In the genomic region with DNA sequence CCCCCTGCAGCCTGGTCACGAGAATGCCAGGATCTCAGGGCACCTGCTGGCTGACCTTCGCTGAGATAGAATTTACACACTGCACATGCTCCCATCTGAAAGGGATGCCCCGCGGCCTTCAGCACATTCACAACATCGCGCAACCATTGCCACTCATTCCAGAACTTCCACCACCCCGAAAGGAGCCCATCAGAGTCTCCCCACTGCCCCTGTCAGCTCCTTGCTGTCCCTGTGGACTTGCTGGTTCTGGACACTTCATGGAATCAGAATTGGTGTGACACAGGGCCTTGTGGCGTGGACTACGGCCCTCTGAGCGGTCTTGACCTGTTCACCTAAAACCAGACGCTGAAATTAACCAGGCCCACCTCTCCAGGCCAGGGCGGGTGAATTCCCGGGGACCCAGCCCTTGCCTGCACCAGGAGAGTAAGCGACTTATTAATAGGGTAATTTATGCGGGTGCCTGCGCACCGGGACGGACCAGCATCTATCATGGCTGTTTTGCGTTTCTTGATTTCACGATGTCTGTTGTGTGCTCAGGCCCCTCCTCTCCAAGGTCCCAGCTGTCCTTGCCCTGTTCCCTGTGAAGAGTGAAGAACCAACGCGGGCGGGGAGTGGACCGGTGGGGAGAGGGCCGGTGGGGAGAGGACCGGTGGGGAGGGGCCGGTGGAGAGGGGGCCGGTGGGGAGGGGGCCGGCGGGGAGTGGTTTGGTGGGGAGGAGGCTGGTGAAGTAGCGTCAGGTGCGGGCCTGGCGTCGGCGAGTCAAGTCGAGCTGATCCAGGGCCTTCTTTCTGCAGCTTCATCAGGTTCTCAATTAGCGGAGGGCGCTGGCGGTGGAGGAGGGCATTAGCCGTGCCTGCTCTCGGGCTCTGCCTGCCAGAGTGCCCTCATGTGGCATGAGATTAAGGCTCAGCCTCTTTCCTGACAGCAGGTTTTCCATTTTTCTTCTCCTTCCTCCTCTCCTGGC, we compare ENCODE assay signal across 10 cellular contexts. TPM values are rescaled to one million over a fixed set of nuclear protein-coding genes. Genes with fewer than 3 reads are reported as not detected.
DNase-seq lines count a peak whose midpoint lies in the region; ATAC-seq and TF ChIP-seq lines count a peak whose summit lies in the region.
"Had no signal": no experiment of that assay in that cellular context is flagged by ENCODE, and none has a peak within 500 bp of the region (broad histone marks: within the 10 kb centered on the region; RNA-seq: fewer than 3 reads in every experiment).

No MANE protein-coding gene starts in this region.

- H3K79me2 ChIP-seq in OCI-LY7 (ENCODE audit: insufficient read depth, low read depth, low read length), result no peaks in the 10 kb centered on the region

- peaks cover under 1% of the 10 kb centered on the region for H3K4me1 ChIP-seq in OCI-LY7 (ENCODE audit: insufficient read depth, low read length, poor library complexity, severe bottlenecking)
- H3K4me1 ChIP-seq in tibial artery, result peaks cover 0 to 6% (median 0%) of the 10 kb centered on the region in 4 donors

- H2AFZ ChIP-seq in OCI-LY7 (ENCODE audit: low read length), result no peak overlapping the region

- H3K9me2 ChIP-seq in OCI-LY7 (ENCODE audit: insufficient read depth, low read length), result no peaks in the 10 kb centered on the region

- no peak overlapping the region for H3K4me3 Mint-ChIP-seq in CD4-positive, alpha-beta T cell

- H3K36me3 ChIP-seq in GM06990 (ENCODE audit: control insufficient read depth, insufficient read depth, low read length) (peaks cover 8% of the 10 kb centered on the region), OCI-LY7 (ENCODE audit: insufficient read depth, low read length) (no peaks in the 10 kb centered on the region), kidney epithelial cell (ENCODE audit: control insufficient read depth, insufficient read depth, low read length) (no peaks in the 10 kb centered on the region), tibial artery (no peaks in the 10 kb centered on the region)

- DNase-seq in CD4-positive, alpha-beta T cell, result peak in 1 of 10 experiments; percentile 10
- no peak for DNase-seq in GM06990 (ENCODE audit: extremely low read depth, insufficient read length)
- DNase-seq in OCI-LY7 (ENCODE audit: low spot score), result peak; percentile 30
- no peak for DNase-seq in kidney epithelial cell (ENCODE audit: low read depth)
- DNase-seq in NCI-H187 treated with DMSO at 0.1 percent for 48 hours (lab: John Stamatoyannopoulos, UW), result no peak
- no peak for DNase-seq in tibial artery

- TF ChIP-seq CTCF in CD4-positive, alpha-beta T cell (IDR thresholded peaks at IDR 0.05), result no peak
- peak; percentile 27 for TF ChIP-seq CTCF in GM06990 (IDR thresholded peaks at IDR 0.05; ENCODE audit: insufficient read depth, low read length, poor library complexity, severe bottlenecking)
- no peak for TF ChIP-seq CTCF in OCI-LY7 (conservative IDR thresholded peaks at IDR 0.05; ENCODE audit: low read length)
- TF ChIP-seq CTCF in kidney epithelial cell (IDR thresholded peaks at IDR 0.05; ENCODE audit: insufficient read depth, low read length, poor library complexity, severe bottlenecking), result peak; percentile 7
- no peak for TF ChIP-seq CTCF in tibial artery (IDR thresholded peaks at IDR 0.05)

- peaks cover 10% of the 10 kb centered on the region for H3K4me1 Mint-ChIP-seq in CD4-positive, alpha-beta T cell (ENCODE audit: low read depth)

- no peaks in the 10 kb centered on the region for H3K36me3 Mint-ChIP-seq in CD4-positive, alpha-beta T cell (ENCODE audit: low read depth)

- no peaks in the 10 kb centered on the region for H3K9me3 ChIP-seq in CD4-positive, alpha-beta T cell (ENCODE audit: control insufficient read depth, low read length)
- H3K9me3 ChIP-seq in OCI-LY7 (ENCODE audit: low read length), result no peaks in the 10 kb centered on the region
- H3K9me3 ChIP-seq in tibial artery, result no peaks in the 10 kb centered on the region

- H3K4me2 ChIP-seq in OCI-LY7 (ENCODE audit: low read length), result no peak overlapping the region

- CTCF ChIA-PET in CD4-positive, alpha-beta T cell (lab: Charles Lee), result interaction anchor here (1.1 kb wide), 1 partner anchor 19 kb away, joined by 4 read pairs; no protein-coding TSS in a partner anchor
- CTCF ChIA-PET in OCI-LY7 (lab: Charles Lee; ENCODE audit: unreplicated experiment), result no interaction called here

- POLR2A ChIA-PET in CD4-positive, alpha-beta T cell (lab: Charles Lee), result interaction anchor here (1.2 kb wide), 1 partner anchor 18 kb away, joined by 3 read pairs; no protein-coding TSS in a partner anchor
- POLR2A ChIA-PET in OCI-LY7 (lab: Charles Lee), result no interaction called here

- H3K27ac Mint-ChIP-seq in CD4-positive, alpha-beta T cell, result no peak overlapping the region

- H3K27me3 ChIP-seq in CD4-positive, alpha-beta T cell (ENCODE audit: control insufficient read depth, insufficient read depth, low read length), result peaks cover 4% of the 10 kb centered on the region
- H3K27me3 ChIP-seq in GM06990 (replicated peaks; ENCODE audit: control insufficient read depth, insufficient read depth, low read length), result no peaks in the 10 kb centered on the region
- peaks cover 91% of the 10 kb centered on the region for H3K27me3 ChIP-seq in kidney epithelial cell (ENCODE audit: control insufficient read depth, insufficient read depth, low read length)
- peaks cover 0 to 96% of the 10 kb centered on the region in 2 donors for H3K27me3 ChIP-seq in tibial artery

- H3K27ac ChIP-seq in CD4-positive, alpha-beta T cell (ENCODE audit: low read depth, low read length), result no peak overlapping the region
- H3K27ac ChIP-seq in OCI-LY7 (ENCODE audit: low read depth, low read length, poor library complexity, severe bottlenecking) (no peak overlapping the region), tibial artery (no peak overlapping the region)

- intact Hi-C loops in CD4-positive, alpha-beta T cell (cut with DNase I, micrococcal nuclease), result no loop called here
- intact Hi-C loops in OCI-LY7 (cut with micrococcal nuclease; ENCODE audit: unreplicated experiment) (no loop called here), tibial artery (cut with DNase I; ENCODE audit: low total_unique reads) (no loop called here)

- peak; percentile 70 for ATAC-seq in CD4-positive, alpha-beta T cell (ENCODE audit: poor library complexity)
- ATAC-seq in GM21529 (IDR thresholded peaks at IDR 0.05; ENCODE audit: unreplicated experiment), result no peak
- ATAC-seq in HG02852 (IDR thresholded peaks at IDR 0.05; ENCODE audit: unreplicated experiment), result no peak

- BruUV-seq in OCI-LY7 (replicated peaks; lab: Mats Ljungman, UMichigan), result no TSS peak

- H3K27me3 Mint-ChIP-seq in CD4-positive, alpha-beta T cell, result peaks cover 39% of the 10 kb centered on the region

- no peaks in the 10 kb centered on the region for H4K20me1 ChIP-seq in OCI-LY7 (ENCODE audit: insufficient read depth, low read length)

- no peak overlapping the region for H3K4me3 ChIP-seq in GM06990 (replicated peaks; ENCODE audit: low read depth, low read length)
- H3K4me3 ChIP-seq in OCI-LY7 (ENCODE audit: low read depth, low read length, poor library complexity, severe bottlenecking), result no peak overlapping the region
- H3K4me3 ChIP-seq in kidney epithelial cell (ENCODE audit: low read depth, low read length), result no peak overlapping the region
- H3K4me3 ChIP-seq in tibial artery, result no peak overlapping the region

- H3K9me3 Mint-ChIP-seq in CD4-positive, alpha-beta T cell, result no peaks in the 10 kb centered on the region

RNA-seq across cellular contexts. Expression of a gene that starts 20.9 kb away (rescaled TPM):
- total RNA-seq in CD4-positive, alpha-beta T cell, result not detected
- total RNA-seq in OCI-LY7 (2014; rRNA removed; shearing (Covaris generic)), result not detected in 2 replicates
- total RNA-seq in OCI-LY7 (2022), result not detected in 2 replicates
- total RNA-seq in kidney epithelial cell, result not detected in 2 replicates
- total RNA-seq: glomerular endothelial cell; T-helper 2 cell treated with Interferon-gamma antibody and Interleukin-4, amounts not matched to agents 100 ng/mL and 5 ng/mL, for 36 hours had no signal

Comparison
In these comparisons a context has a peak if more than half of its experiments do, and no peak if none do; other contexts are left out.
1. CTCF ChIP-seq: peak in GM06990 (single experiment) and kidney epithelial cell (single experiment); none in CD4-positive, alpha-beta T cell (single experiment), OCI-LY7 (single experiment) and tibial artery (0 of 2).